In genomic region chr17:80789356-80789902, GRCh38 we compare ENCODE assay signal across 8 cellular contexts.
DNase-seq lines count a peak whose midpoint lies in the region; ATAC-seq lines count a peak whose summit lies in the region.

No MANE protein-coding gene starts in this region.

- no peak for ATAC-seq in CD4-positive, CD25-positive, alpha-beta regulatory T cell (ENCODE audit: low read depth in 2 of 2)
- ATAC-seq in HG03097 (IDR thresholded peaks at IDR 0.05; ENCODE audit: low FRiP score, unreplicated experiment) (peak; percentile 24), GM19395 (IDR thresholded peaks at IDR 0.05; ENCODE audit: unreplicated experiment) (no peak), GM21786 (IDR thresholded peaks at IDR 0.05; ENCODE audit: unreplicated experiment) (no peak)

- peaks cover 15% of the 10 kb centered on the region for H3K36me3 Mint-ChIP-seq in CD4-positive, CD25-positive, alpha-beta regulatory T cell
- peaks cover 35% of the 10 kb centered on the region for H3K36me3 Mint-ChIP-seq in activated naive CD4-positive, alpha-beta T cell treated with anti-CD3 and anti-CD28 coated beads, Interleukin-2, amount 50 U/mL, for 24 hours

- H3K27ac Mint-ChIP-seq in CD4-positive, CD25-positive, alpha-beta regulatory T cell: peak overlapping the region; percentile 90 to 97 (median 91)
- peak overlapping the region; percentile 99 for H3K27ac Mint-ChIP-seq in activated naive CD4-positive, alpha-beta T cell treated with anti-CD3 and anti-CD28 coated beads, Interleukin-2, amount 50 U/mL, for 24 hours

- H3K9me3 ChIP-seq in CD4-positive, CD25-positive, alpha-beta regulatory T cell (ENCODE audit: control insufficient read depth in 2 of 2, low read length in 2 of 2): no peaks in the 10 kb centered on the region
- H3K9me3 ChIP-seq in thymus (ENCODE audit: control insufficient read depth): no peaks in the 10 kb centered on the region

- 73% methylated on average over 7 of the region's 7 CpGs for WGBS in thymus

- H3K4me3 ChIP-seq in CD4-positive, CD25-positive, alpha-beta regulatory T cell (ENCODE audit: low read depth, low read length): peak overlapping the region; percentile 68
- no peak overlapping the region for H3K4me3 ChIP-seq in thymus (ENCODE audit: low read length)

- no peaks in the 10 kb centered on the region for H3K27me3 ChIP-seq in CD4-positive, CD25-positive, alpha-beta regulatory T cell (ENCODE audit: control insufficient read depth, insufficient read depth, low read length)
- H3K27me3 ChIP-seq in thymus (ENCODE audit: control insufficient read depth, insufficient read depth): no peaks in the 10 kb centered on the region

- peaks cover 41 to 68% (median 53%) of the 10 kb centered on the region in 4 donors for H3K4me1 Mint-ChIP-seq in CD4-positive, CD25-positive, alpha-beta regulatory T cell
- H3K4me1 Mint-ChIP-seq in activated naive CD4-positive, alpha-beta T cell treated with anti-CD3 and anti-CD28 coated beads, Interleukin-2, amount 50 U/mL, for 24 hours: peaks cover 95% of the 10 kb centered on the region

- H3K4me1 ChIP-seq in CD4-positive, CD25-positive, alpha-beta regulatory T cell (ENCODE audit: control insufficient read depth, insufficient read depth, low read length, poor library complexity, severe bottlenecking): peaks cover 47% of the 10 kb centered on the region
- peaks cover 32% of the 10 kb centered on the region for H3K4me1 ChIP-seq in thymus (ENCODE audit: control insufficient read depth, insufficient read depth, low read length)

- peaks cover 0 to 4% (median 1%) of the 10 kb centered on the region in 7 donors for H3K9me3 Mint-ChIP-seq in CD4-positive, CD25-positive, alpha-beta regulatory T cell
- peaks cover 12% of the 10 kb centered on the region for H3K9me3 Mint-ChIP-seq in activated naive CD4-positive, alpha-beta T cell treated with anti-CD3 and anti-CD28 coated beads, Interleukin-2, amount 50 U/mL, for 24 hours

- peak overlapping the region; percentile 57 for H3K27ac ChIP-seq in CD4-positive, CD25-positive, alpha-beta regulatory T cell (ENCODE audit: insufficient read depth, low read length, poor library complexity, severe bottlenecking)
- H3K27ac ChIP-seq in thymus (ENCODE audit: low read depth): peak overlapping the region; percentile 83

- H3K36me3 ChIP-seq in CD4-positive, CD25-positive, alpha-beta regulatory T cell (ENCODE audit: control insufficient read depth, insufficient read depth, low read length): no peaks in the 10 kb centered on the region
- peaks cover 18% of the 10 kb centered on the region for H3K36me3 ChIP-seq in thymus (ENCODE audit: control insufficient read depth, insufficient read depth)

- peak overlapping the region; percentile 10 to 75 (median 66) for H3K4me3 Mint-ChIP-seq in CD4-positive, CD25-positive, alpha-beta regulatory T cell
- H3K4me3 Mint-ChIP-seq in activated naive CD4-positive, alpha-beta T cell treated with anti-CD3 and anti-CD28 coated beads, Interleukin-2, amount 50 U/mL, for 24 hours: peak overlapping the region; percentile 85

- no peaks in the 10 kb centered on the region for H3K27me3 Mint-ChIP-seq in CD4-positive, CD25-positive, alpha-beta regulatory T cell
- H3K27me3 Mint-ChIP-seq in activated naive CD4-positive, alpha-beta T cell treated with anti-CD3 and anti-CD28 coated beads, Interleukin-2, amount 50 U/mL, for 24 hours: no peaks in the 10 kb centered on the region

- DNase-seq in CD4-positive, CD25-positive, alpha-beta regulatory T cell: no peak
- DNase-seq in iris pigment epithelial cell (ENCODE audit: low read depth) (peak; percentile 93), cerebellar cortex (ENCODE audit: low spot score) (no peak)
